34 cellular contexts compared by ENCODE assay signal in the genomic region with DNA sequence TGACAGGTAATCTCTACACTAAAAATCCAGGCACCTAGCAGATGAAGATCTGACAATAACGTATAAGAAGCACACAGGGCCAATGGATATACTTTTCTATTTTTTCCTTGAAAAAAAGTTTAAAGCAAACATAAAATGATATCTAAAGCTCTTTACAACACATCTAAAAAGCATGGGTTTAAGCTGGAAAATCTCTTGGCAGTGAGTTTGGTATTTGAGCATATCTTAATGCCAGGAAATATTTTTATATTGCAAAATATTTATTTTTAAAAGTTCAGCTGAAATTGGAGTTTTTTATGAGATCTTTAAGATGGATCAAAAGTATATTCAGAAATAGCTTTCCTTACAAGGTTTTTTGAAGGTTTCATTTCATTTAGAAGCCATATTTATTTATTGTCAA. TPM values are rescaled to one million over a fixed set of nuclear protein-coding genes. Genes with fewer than 3 reads are reported as not detected.
"Had no signal": no experiment of that assay in that cellular context is flagged by ENCODE, and none has a peak within 500 bp of the region (broad histone marks: within the 10 kb centered on the region; RNA-seq: fewer than 3 reads in every experiment).

No MANE protein-coding gene starts in this region.

- H3K9me3 ChIP-seq: adrenal gland, breast epithelium, colonic mucosa, esophagus squamous epithelium had no signal

- H3K4me3 ChIP-seq: adrenal gland, breast epithelium, cardiac muscle cell, colonic mucosa, esophagus squamous epithelium had no signal

- H3K27me3 ChIP-seq: adrenal gland, breast epithelium, cardiac muscle cell, colonic mucosa, esophagus squamous epithelium had no signal

- H3K36me3 ChIP-seq: adrenal gland, breast epithelium, cardiac muscle cell, colonic mucosa, esophagus squamous epithelium, WERI-Rb-1 had no signal

- H3K27ac ChIP-seq: adrenal gland, breast epithelium, cardiac muscle cell, colonic mucosa, epithelial cell of prostate, esophagus squamous epithelium, WERI-Rb-1 had no signal

- DNase-seq: activated B cell treated with CpG ODN at 0.5 μM for 24 hours; activated CD4-positive, alpha-beta T cell treated with anti-CD3 and anti-CD28 coated beads for 48 hours; activated CD4-positive, alpha-beta T cell treated with anti-CD3 and anti-CD28 coated beads, Interleukin-2, amount 50 U/mL, for 1 hour; activated CD4-positive, alpha-beta T cell treated with anti-CD3 and anti-CD28 coated beads, Interleukin-2, amount 50 U/mL, for 48 hours; activated CD8-positive, alpha-beta memory T cell treated with anti-CD3 and anti-CD28 coated beads for 24 hours; activated CD8-positive, alpha-beta T cell treated with anti-CD3 and anti-CD28 coated beads for 36 hours; activated effector memory CD4-positive, alpha-beta T cell treated with Interleukin-2 at 50 U/mL for 16 hours; activated gamma-delta T cell treated with Interleukin-2 at 50 U/mL for 16 hours; activated naive CD4-positive, alpha-beta T cell treated with anti-CD3 and anti-CD28 coated beads, Interleukin-2, amount 50 U/mL, for 16 hours; activated naive CD4-positive, alpha-beta T cell treated with Interleukin-2 at 50 U/mL for 16 hours; activated T-cell treated with anti-CD3 and anti-CD28 coated beads, Interleukin-2, amount 50 U/mL, for 4 hours; adrenal gland; amygdala; aorta; central memory CD4-positive, alpha-beta T cell; cerebellar nuclear complex; colonic mucosa; dermis blood vessel endothelial cell; effector CD4-positive, alpha-beta T cell; effector memory CD8-positive, alpha-beta T cell; esophagus squamous epithelium; foreskin fibroblast; head of caudate nucleus; T-helper 1 cell; T-helper 17 cell; T1000; WERI-Rb-1 had no signal

- H3K4me1 ChIP-seq: adrenal gland, breast epithelium, colonic mucosa, esophagus squamous epithelium had no signal

- ATAC-seq: activated CD4-positive, CD25-positive, alpha-beta regulatory T cell treated with anti-CD3 and anti-CD28 coated beads, Interleukin-2, amount 50 U/mL, for 24 hours; activated CD8-positive, alpha-beta T cell treated with anti-CD3 and anti-CD28 coated beads for 36 hours; activated T-cell treated with anti-CD3 and anti-CD28 coated beads, Interleukin-2, amount 50 U/mL, for 4 hours; activated T-helper 17 cell treated with anti-CD3 and anti-CD28 coated beads, Interleukin-2, amount 50 U/mL, for 72 hours; effector memory CD8-positive, alpha-beta T cell; T-helper 17 cell had no signal

RNA-seq across cellular contexts. Expression of gene SLC5A9, which starts 40.5 kb away (rescaled TPM):
- total RNA-seq: activated B cell treated with CpG ODN at 0.5 μM for 24 hours; activated CD8-positive, alpha-beta T cell treated with anti-CD3 and anti-CD28 coated beads for 36 hours; activated T-cell treated with anti-CD3 and anti-CD28 coated beads, Interleukin-2, amount 50 U/mL, for 4 hours; activated T-helper 17 cell treated with anti-CD3 and anti-CD28 coated beads, Interleukin-2, amount 50 U/mL, for 72 hours; dermis blood vessel endothelial cell; endothelial cell of umbilical vein; frontal cortex; T-helper 17 cell had no signal
- polyA plus RNA-seq: endothelial cell of umbilical vein had no signal
